In the genomic region with DNA sequence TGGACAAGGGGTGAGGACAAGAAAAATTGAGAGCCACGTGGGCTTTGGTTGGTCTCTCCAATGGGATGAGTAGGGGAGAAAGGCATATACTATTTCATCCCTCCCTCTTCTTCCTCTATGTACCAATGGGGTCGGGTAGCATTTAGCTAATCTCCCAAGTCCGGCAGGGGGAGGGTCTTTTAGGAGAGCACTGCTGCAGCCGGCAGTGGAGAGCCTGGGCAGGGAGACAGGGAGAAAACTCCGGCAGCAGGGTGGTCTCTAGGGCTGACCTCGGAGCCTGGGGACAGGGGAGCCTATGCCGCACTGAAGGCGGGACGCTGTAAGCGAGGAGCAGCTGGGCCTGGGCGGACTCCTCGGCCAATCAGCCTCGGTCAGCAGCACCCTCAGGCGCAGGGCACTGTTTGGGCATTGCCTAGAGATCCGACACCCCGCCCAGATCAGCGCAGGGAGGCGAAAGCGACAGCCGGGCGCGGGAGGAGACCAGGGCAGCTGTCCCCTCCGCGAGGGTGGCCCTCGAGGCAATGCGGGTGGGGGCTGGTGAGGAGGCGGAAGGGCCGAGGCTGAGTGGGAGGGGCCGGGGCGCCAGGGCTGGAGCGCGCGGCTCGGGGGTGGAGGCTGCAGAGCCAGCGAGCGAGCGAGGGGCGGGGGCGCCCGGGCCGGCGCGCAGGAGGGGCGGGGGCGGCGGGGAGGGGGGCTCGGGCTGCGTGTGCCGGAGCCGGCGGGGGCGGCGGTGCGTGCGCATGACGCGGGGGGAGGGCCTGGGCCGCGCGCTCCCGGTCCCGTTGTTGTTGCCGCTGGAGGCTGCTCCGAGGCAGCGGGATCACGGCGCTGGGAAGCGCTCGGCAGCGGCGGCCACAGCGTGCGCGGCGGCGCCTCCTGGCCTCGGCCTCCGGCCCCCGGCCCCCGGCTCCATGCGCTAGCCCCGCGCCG, we compare ENCODE assay signal across 8 cellular contexts. TPM values are rescaled to one million over a fixed set of nuclear protein-coding genes. Genes with fewer than 3 reads are reported as not detected.
DNase-seq lines count a peak whose midpoint lies in the region; ATAC-seq and TF ChIP-seq lines count a peak whose summit lies in the region.

A gene (plus strand): TSS at position 785 of the 930 bp plus-strand sequence. CDS start 267 bp downstream, outside the sequence.

- no peaks in the 10 kb centered on the region for H3K36me3 ChIP-seq in right lobe of liver

- no peaks in the 10 kb centered on the region for H3K27me3 ChIP-seq in right lobe of liver

- H3K4me3 ChIP-seq in right lobe of liver = peak within 1 kb of the TSS; percentile 71 to 80 (median 73)

- intact Hi-C loops in right lobe of liver (cut with DNase I) = no loop called here

- no peak for TF ChIP-seq CTCF in right lobe of liver (IDR thresholded peaks at IDR 0.05)

- H3K4me1 ChIP-seq in right lobe of liver = peaks cover 0 to 52% (median 24%) of the 10 kb centered on the region in 4 donors

- no peaks in the 10 kb centered on the region for H3K9me3 ChIP-seq in right lobe of liver

- DNase-seq in Ammon's horn (ENCODE audit: low spot score) = peak; percentile 93
- DNase-seq in NCI-H526 treated with DMSO at 0.1 percent for 48 hours (lab: John Stamatoyannopoulos, UW) = peak; percentile 66
- DNase-seq in activated CD4-positive, alpha-beta T cell treated with anti-CD3 and anti-CD28 coated beads, Interleukin-2, amount 50 U/mL, for 4 hours = peak; percentile 47 to 52
- peak; percentile 93 for DNase-seq in ecto neural progenitor cell (ENCODE audit: low spot score)
- DNase-seq in right lobe of liver = peak; percentile 94 to 96 (median 96)
- DNase-seq in stimulated activated CD4-positive, alpha-beta T cell treated with anti-CD3 and anti-CD28 coated beads, Interleukin-2, amount 100 ng/mL, for 48 hours = peak; percentile 35 to 42

- H3K27ac ChIP-seq in right lobe of liver = peak within 1 kb of the TSS; percentile 79 to 84 (median 81)

- ATAC-seq in GM19025 (IDR thresholded peaks at IDR 0.05; ENCODE audit: low read depth, unreplicated experiment) (peak; percentile 42), HG03196 (IDR thresholded peaks at IDR 0.05; ENCODE audit: unreplicated experiment) (peak; percentile 43), right lobe of liver (peak; percentile 62 to 78 (median 64))

- whole genome bisulfite sequencing in right lobe of liver (ENCODE audit: insufficient coverage, low coverage, low lambda C conversion rate, missing lambda C conversion rate) = 2% methylated on average over 6 of the region's 84 CpGs

- TF ChIP-seq POLR2A in right lobe of liver (IDR thresholded peaks at IDR 0.05) = peak; percentile 73

RNA-seq across cellular contexts. Expression of the gene that starts here (rescaled TPM):
- 10 to 100 TPM; 36.3 to 44.3 (median 39.5) TPM for total RNA-seq in right lobe of liver

Comparison
In these comparisons a context has a peak if more than half of its experiments do, and no peak if none do; other contexts are left out.
1. Peak in every context shown above with its lines: DNase-seq, ATAC-seq, H3K4me3 ChIP-seq and H3K27ac ChIP-seq.
2. DNase-seq: peak in every context shown above with its lines; median percentile 96 in right lobe of liver; 93 in Ammon's horn; 93 in ecto neural progenitor cell; 66 in NCI-H526 treated with DMSO at 0.1 percent for 48 hours; 50 in activated CD4-positive, alpha-beta T cell treated with anti-CD3 and anti-CD28 coated beads, Interleukin-2, amount 50 U/mL, for 4 hours; 38 in stimulated activated CD4-positive, alpha-beta T cell treated with anti-CD3 and anti-CD28 coated beads, Interleukin-2, amount 100 ng/mL, for 48 hours.